10 cellular contexts compared by ENCODE assay signal in the genomic region with DNA sequence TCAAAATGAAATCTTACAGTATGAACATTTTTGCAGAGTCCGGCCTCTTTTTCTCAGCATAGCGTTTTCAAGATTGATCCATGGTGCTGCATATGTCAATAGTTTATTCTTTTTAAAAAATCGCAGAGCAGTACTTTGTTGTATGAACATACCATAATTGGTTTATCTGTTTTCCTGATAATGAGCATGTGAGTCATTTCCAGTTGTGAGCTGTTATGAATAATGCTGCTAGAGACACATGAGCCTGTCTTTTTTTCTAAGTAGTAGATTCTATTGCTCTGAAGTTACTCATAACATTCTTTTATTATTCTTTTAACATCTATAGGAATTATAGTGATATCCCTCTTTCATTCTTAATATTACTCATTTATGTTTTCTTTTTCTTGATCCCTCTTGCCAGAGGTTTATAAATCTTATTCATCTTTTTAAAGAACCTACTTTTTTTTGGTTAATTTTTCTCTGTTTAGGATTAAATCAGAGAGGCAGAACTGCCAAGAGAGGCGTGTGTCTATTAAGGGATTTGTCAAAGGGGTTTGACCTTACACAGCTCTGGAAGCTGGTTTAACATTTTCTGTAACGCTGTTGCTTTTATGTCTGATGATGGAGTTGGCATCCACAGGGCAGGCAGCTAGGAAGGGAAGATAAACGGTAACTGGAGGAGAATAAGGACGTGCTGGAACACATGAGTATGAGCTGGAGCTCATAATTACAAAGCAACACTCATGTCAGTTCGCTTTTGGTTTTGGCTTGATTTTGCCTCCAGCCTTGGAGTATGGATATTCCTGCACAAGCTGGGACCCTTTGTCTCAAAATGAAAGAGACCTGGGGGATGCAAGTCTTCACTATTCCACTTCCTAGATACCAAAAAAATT. TPM values are rescaled to one million over a fixed set of nuclear protein-coding genes. Genes with fewer than 3 reads are reported as not detected.
A peak's percentile ranks its signal among the peaks of the same experiment; 100 is the strongest.
DNase-seq lines count a peak whose midpoint lies in the region; ATAC-seq and TF ChIP-seq lines count a peak whose summit lies in the region.
"Had no signal": no experiment of that assay in that cellular context is flagged by ENCODE, and none has a peak within 500 bp of the region (broad histone marks: within the 10 kb centered on the region; RNA-seq: fewer than 3 reads in every experiment).

No MANE protein-coding gene starts in this region.

- no peak for TF ChIP-seq CTCF in SK-N-SH (IDR thresholded peaks at IDR 0.05)

- 27% methylated on average over 8 of the region's 8 CpGs for WGBS in SK-N-SH (ENCODE audit: low lambda C conversion rate)

- CTCF ChIA-PET in SK-N-SH (lab: Yijun Ruan, JAX), result interaction anchor here (0.7 to 2.6 kb wide), 6 partner anchors 9 to 704 kb away, joined by 3 to 9 read pairs (median 4); no protein-coding TSS in a partner anchor

- POLR2A ChIA-PET in SK-N-SH (lab: Yijun Ruan, JAX), result interaction anchor here (1.3 kb wide), 1 partner anchor 33 kb away, joined by 4 read pairs; no protein-coding TSS in a partner anchor

- H3K4me1 ChIP-seq in SK-N-SH (ENCODE audit: control insufficient read depth in 1 of 2, insufficient read depth in 2 of 2, low read depth in 1 of 2, low read length in 1 of 2), result peaks cover 9 to 26% of the 10 kb centered on the region in 2 experiments; a peak in 3 of 4 replicates

- H3K9me2 ChIP-seq in SK-N-SH, result no peaks in the 10 kb centered on the region

- peak overlapping the region; percentile 66 for H3K4me2 ChIP-seq in SK-N-SH

- H4K20me1 ChIP-seq in SK-N-SH (ENCODE audit: insufficient read depth), result no peaks in the 10 kb centered on the region

- H3K9ac ChIP-seq in SK-N-SH, result no peak overlapping the region; the same call in 1 of the 2 replicates

- no peaks in the 10 kb centered on the region for H3K79me2 ChIP-seq in SK-N-SH (ENCODE audit: insufficient read depth)

- ATAC-seq in sciatic nerve (peak; percentile 52), HG02870 (IDR thresholded peaks at IDR 0.05; ENCODE audit: unreplicated experiment) (no peak), HG03457 (IDR thresholded peaks at IDR 0.05; ENCODE audit: unreplicated experiment) (no peak)

- no peak; a peak in 1 of 4 replicates for TF ChIP-seq EP300 in SK-N-SH (IDR thresholded peaks at IDR 0.05; ENCODE audit: borderline replicate concordance in 1 of 2, low read depth in 1 of 2, low read length in 1 of 2)

- H3K4me3 ChIP-seq in SK-N-SH (ENCODE audit: low read depth in 2 of 2, low read length in 1 of 2), result no peak overlapping the region; a peak in 1 of 4 replicates
- H3K4me3 ChIP-seq: ovary had no signal

- TF ChIP-seq RAD21 in SK-N-SH (IDR thresholded peaks at IDR 0.05; ENCODE audit: low read length), result no peak

- H3F3A ChIP-seq in SK-N-SH (replicated peaks; ENCODE audit: insufficient read depth), result no peaks in the 10 kb centered on the region

- H2AFZ ChIP-seq in SK-N-SH (ENCODE audit: low read depth), result no peak overlapping the region

- no peaks in the 10 kb centered on the region for H3K9me3 ChIP-seq in SK-N-SH
- H3K9me3 ChIP-seq: ovary had no signal

- peak; percentile 24 for DNase-seq in NCI-H82 (lab: John Stamatoyannopoulos, UW)
- no peak for DNase-seq in NCI-H82 treated with DMSO at 0.1 percent for 48 hours (lab: John Stamatoyannopoulos, UW; ENCODE audit: unreplicated experiment)
- DNase-seq in SK-N-SH, result no peak
- DNase-seq in fibroblast of gingiva (ENCODE audit: low read depth), result peak; percentile 11
- no peak for DNase-seq in sciatic nerve (ENCODE audit: low spot score)
- no peak for DNase-seq in SIG-M5 treated with dmso at 0.1 percent for 504 hours (lab: John Stamatoyannopoulos, UW; ENCODE audit: unreplicated experiment)
- DNase-seq: ACHN, ovary had no signal

- no peaks in the 10 kb centered on the region for H3K36me3 ChIP-seq in SK-N-SH (replicated peaks in 1 of 2; ENCODE audit: control insufficient read depth in 1 of 2, insufficient read depth in 2 of 2, low read length in 1 of 2)
- H3K36me3 ChIP-seq: ovary had no signal

- intact Hi-C loops in sciatic nerve (cut with DNase I), result no loop called here

- peak overlapping the region; percentile 50 to 96 for H3K27ac ChIP-seq in SK-N-SH (ENCODE audit: low read depth in 2 of 2, low read length in 1 of 2)
- H3K27ac ChIP-seq: ovary had no signal

- H3K27me3 ChIP-seq in SK-N-SH (ENCODE audit: insufficient read depth), result no peaks in the 10 kb centered on the region
- H3K27me3 ChIP-seq: ovary had no signal

TF ChIP-seq in SK-N-SH, 30 proteins besides CTCF, POLR2A, EP300 and RAD21:
- TF ChIP-seq TCF12 (IDR thresholded peaks at IDR 0.05) (peak; percentile 44; the same call in 1 of the 2 replicates), RCOR1 (IDR thresholded peaks at IDR 0.05; ENCODE audit: low read length) (no peak), MXI1 (IDR thresholded peaks at IDR 0.05; ENCODE audit: low read depth, low read length) (peak; percentile 28), EZH2phosphoT487 (IDR thresholded peaks at IDR 0.05; ENCODE audit: borderline replicate concordance, low read depth) (no peak), NFIC (IDR thresholded peaks at IDR 0.05; ENCODE audit: borderline replicate concordance) (no peak), SIN3A (IDR thresholded peaks at IDR 0.05; ENCODE audit: borderline replicate concordance, low read depth, low read length) (no peak), FOXJ3 (CRISPR knock-in tag; IDR thresholded peaks at IDR 0.05) (peak; percentile 11; the same call in 1 of the 2 replicates), FOSL2 (IDR thresholded peaks at IDR 0.05; ENCODE audit: borderline replicate concordance, low read depth) (peak; percentile 63; the same call in 1 of the 2 replicates), GABPA (IDR thresholded peaks at IDR 0.05; ENCODE audit: low read depth) (no peak), JUND (IDR thresholded peaks at IDR 0.05) (peak; percentile 28), GATA2 (CRISPR knock-in tag; IDR thresholded peaks at IDR 0.05) (peak; percentile 15; the same call in 1 of the 2 replicates)
- TF ChIP-seq, protein P1, sequence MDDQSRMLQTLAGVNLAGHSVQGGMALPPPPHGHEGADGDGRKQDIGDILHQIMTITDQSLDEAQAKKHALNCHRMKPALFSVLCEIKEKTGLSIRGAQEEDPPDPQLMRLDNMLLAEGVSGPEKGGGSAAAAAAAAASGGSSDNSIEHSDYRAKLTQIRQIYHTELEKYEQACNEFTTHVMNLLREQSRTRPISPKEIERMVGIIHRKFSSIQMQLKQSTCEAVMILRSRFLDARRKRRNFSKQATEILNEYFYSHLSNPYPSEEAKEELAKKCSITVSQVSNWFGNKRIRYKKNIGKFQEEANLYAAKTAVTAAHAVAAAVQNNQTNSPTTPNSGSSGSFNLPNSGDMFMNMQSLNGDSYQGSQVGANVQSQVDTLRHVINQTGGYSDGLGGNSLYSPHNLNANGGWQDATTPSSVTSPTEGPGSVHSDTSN (IDR thresholded peaks at IDR 0.05), result 0 out of 2 replicates have a peak, but pooled peaks have one; percentile 15

RNA-seq across cellular contexts. Expression of a gene that starts 47.5 kb away (rescaled TPM):
- 18.2 and 20.6 TPM in 2 replicates for polyA plus RNA-seq in SK-N-SH (2012; rRNA removed)
- 18.2 and 21.6 TPM in 2 replicates for polyA plus RNA-seq in SK-N-SH (2012; cell fraction: cytosol; rRNA removed)
- polyA plus RNA-seq in SK-N-SH (2012; cell fraction: nucleus; rRNA removed), result 10.5 and 14.6 TPM in 2 replicates
- total RNA-seq in sciatic nerve, result 49.6 TPM

Comparison
In these comparisons a context has a peak if more than half of its experiments do, and no peak if none do; other contexts are left out.
1. DNase-seq: peak in NCI-H82 (single experiment) and fibroblast of gingiva (single experiment); none in NCI-H82 treated with DMSO at 0.1 percent for 48 hours (single experiment), SK-N-SH (single experiment), sciatic nerve (single experiment) and SIG-M5 treated with dmso at 0.1 percent for 504 hours (single experiment).